Comparison of ENCODE assay signal across 8 cellular contexts in genomic region chr9:114405294-114406034, GRCh38. TPM values are rescaled to one million over a fixed set of nuclear protein-coding genes. Genes with fewer than 3 reads are reported as not detected.
DNase-seq lines count a peak whose midpoint lies in the region; ATAC-seq and TF ChIP-seq lines count a peak whose summit lies in the region.

No MANE protein-coding gene starts in this region.

- peak overlapping the region in 1 of 8 donors; percentile 51 for H3K4me3 Mint-ChIP-seq in naive B cell

- H3K4me1 Mint-ChIP-seq in naive B cell = peaks cover 5 to 16% (median 11%) of the 10 kb centered on the region in 3 donors

- ATAC-seq in GM19467 (IDR thresholded peaks at IDR 0.05; ENCODE audit: unreplicated experiment) (peak; percentile 78), HG03565 (IDR thresholded peaks at IDR 0.05; ENCODE audit: unreplicated experiment) (peak; percentile 86), naive B cell (ENCODE audit: low read depth in 2 of 2) (peak; percentile 99)
- ATAC-seq in stimulated activated naive CD8-positive, alpha-beta T cell treated with anti-CD3 and anti-CD28 coated beads, Interleukin-15, Interleukin-2, amounts not matched to agents 100 U/mL and 50 U/mL, for 24 hours = peak; percentile 92

- peak overlapping the region in 4 of 6 donors; percentile 12 to 94 (median 83) for H3K27ac Mint-ChIP-seq in naive B cell

- no peak overlapping the region for H3K4me3 ChIP-seq in epithelial cell of proximal tubule (ENCODE audit: low read depth, low read length)

- peak; percentile 88 for DNase-seq in D341Med (ENCODE audit: low spot score)
- DNase-seq in NOMO-1 treated with DMSO at 0.1 percent for 48 hours (lab: John Stamatoyannopoulos, UW; ENCODE audit: unreplicated experiment) = peak; percentile 60
- peak; percentile 78 for DNase-seq in activated CD8-positive, alpha-beta memory T cell treated with anti-CD3 and anti-CD28 coated beads, Interleukin-2, amount 50 U/mL, for 4 hours
- no peak for DNase-seq in epithelial cell of proximal tubule (ENCODE audit: low read depth)
- DNase-seq in naive B cell = peak; percentile 72
- peak; percentile 77 for DNase-seq in stimulated activated naive CD8-positive, alpha-beta T cell treated with anti-CD3 and anti-CD28 coated beads, Interleukin-15, Interleukin-2, amounts not matched to agents 100 U/mL and 50 U/mL, for 24 hours

- TF ChIP-seq CTCF in epithelial cell of proximal tubule (conservative IDR thresholded peaks at IDR 0.05; ENCODE audit: low read depth, low read length) = peak; percentile 85

- no peaks in the 10 kb centered on the region for H3K9me3 Mint-ChIP-seq in naive B cell

- H3K27me3 Mint-ChIP-seq in naive B cell = no peaks in the 10 kb centered on the region

- H3K36me3 Mint-ChIP-seq in naive B cell = no peaks in the 10 kb centered on the region

RNA-seq across cellular contexts. Expression of gene AKNA, which starts 17.7 kb away (rescaled TPM):
- total RNA-seq in epithelial cell of proximal tubule = 14.6 and 20.4 TPM in 2 replicates
- polyA plus RNA-seq in naive B cell (ENCODE audit: low read depth in 6 of 6) = 10 to 100 TPM in 5 of 6 donors, under 1 TPM in 1; 0.78 to 34.1 (median 13.7) TPM
